ENCODE assay signal across 27 cellular contexts in genomic region chr14:60768602-60769001, GRCh38.
"Had no signal": no experiment of that assay in that cellular context is flagged by ENCODE, and none has a peak within 500 bp of the region (broad histone marks: within the 10 kb centered on the region; RNA-seq: fewer than 3 reads in every experiment).

No MANE protein-coding gene starts in this region.

- DNase-seq: activated CD4-positive, alpha-beta T cell treated with anti-CD3 and anti-CD28 coated beads for 48 hours; activated CD4-positive, alpha-beta T cell treated with anti-CD3 and anti-CD28 coated beads, Interleukin-2, amount 50 U/mL, for 48 hours; activated CD8-positive, alpha-beta memory T cell treated with anti-CD3 and anti-CD28 coated beads for 24 hours; activated effector memory CD4-positive, alpha-beta T cell treated with Interleukin-2 at 50 U/mL for 16 hours; activated naive CD4-positive, alpha-beta T cell treated with Interleukin-2 at 50 U/mL for 16 hours; activated naive CD8-positive, alpha-beta T cell treated with anti-CD3 and anti-CD28 coated beads, Interleukin-2, amount 10 ng/mL, durations not matched to agents 7 days and 5 days; gastrocnemius medialis; glutamatergic neuron; left ventricle myocardium inferior; pancreas; sigmoid colon; stimulated activated CD4-positive, alpha-beta T cell treated with anti-CD3 and anti-CD28 coated beads, Interleukin-1b, Interleukin-23, amount 100 ng/mL, for 48 hours; stimulated activated CD4-positive, alpha-beta T cell treated with anti-CD3 and anti-CD28 coated beads, Interleukin-4, amount 100 ng/mL, for 4 hours; stimulated activated CD8-positive, alpha-beta memory T cell treated with anti-CD3 and anti-CD28 coated beads, Interleukin-4, amount 100 ng/mL, for 48 hours; stimulated activated naive CD8-positive, alpha-beta T cell treated with anti-CD3 and anti-CD28 coated beads, Interleukin-15, amount 100 ng/mL, for 72 hours; substantia nigra; uterus had no signal

- H3K4me3 Mint-ChIP-seq: activated naive CD8-positive, alpha-beta T cell treated with anti-CD3 and anti-CD28 coated beads, Interleukin-2, amount 10 ng/mL, durations not matched to agents 7 days and 5 days; brain; nephron; stimulated activated memory B cell treated with anti-CD40 and anti-IgM and Interleukin-4, amounts not matched to agents 10 μg/mL and 1 μg/mL and 100 μg/mL, for 72 hours; stimulated activated naive CD8-positive, alpha-beta T cell treated with anti-CD3 and anti-CD28 coated beads, Interleukin-15, amount 100 ng/mL, for 72 hours; type B pancreatic cell had no signal

- H3K36me3 ChIP-seq: ascending aorta, esophagus muscularis mucosa, gastrocnemius medialis, left ventricle myocardium inferior, pancreas, prostate gland, sigmoid colon, uterus had no signal

- H3K27ac Mint-ChIP-seq: activated naive CD8-positive, alpha-beta T cell treated with anti-CD3 and anti-CD28 coated beads, Interleukin-2, amount 10 ng/mL, durations not matched to agents 7 days and 5 days; brain; nephron; stimulated activated memory B cell treated with anti-CD40 and anti-IgM and Interleukin-4, amounts not matched to agents 10 μg/mL and 1 μg/mL and 100 μg/mL, for 72 hours; stimulated activated naive CD8-positive, alpha-beta T cell treated with anti-CD3 and anti-CD28 coated beads, Interleukin-15, amount 100 ng/mL, for 72 hours; type B pancreatic cell had no signal

- H3K27me3 Mint-ChIP-seq: activated naive CD8-positive, alpha-beta T cell treated with anti-CD3 and anti-CD28 coated beads, Interleukin-2, amount 10 ng/mL, durations not matched to agents 7 days and 5 days; brain; stimulated activated memory B cell treated with anti-CD40 and anti-IgM and Interleukin-4, amounts not matched to agents 10 μg/mL and 1 μg/mL and 100 μg/mL, for 72 hours; stimulated activated naive CD8-positive, alpha-beta T cell treated with anti-CD3 and anti-CD28 coated beads, Interleukin-15, amount 100 ng/mL, for 72 hours; type B pancreatic cell had no signal

- H3K4me1 ChIP-seq: ascending aorta, esophagus muscularis mucosa, pancreas, prostate gland, sigmoid colon, uterus had no signal

- H3K9me3 Mint-ChIP-seq: brain; nephron; stimulated activated memory B cell treated with anti-CD40 and anti-IgM and Interleukin-4, amounts not matched to agents 10 μg/mL and 1 μg/mL and 100 μg/mL, for 72 hours; stimulated activated naive CD8-positive, alpha-beta T cell treated with anti-CD3 and anti-CD28 coated beads, Interleukin-15, amount 100 ng/mL, for 72 hours; type B pancreatic cell had no signal

- H3K9me3 ChIP-seq: ascending aorta, esophagus muscularis mucosa, gastrocnemius medialis, left ventricle myocardium inferior, pancreas, prostate gland, sigmoid colon, uterus had no signal

- H3K27ac ChIP-seq: ascending aorta, esophagus muscularis mucosa, gastrocnemius medialis, left ventricle myocardium inferior, pancreas, prostate gland, sigmoid colon, uterus, VCaP had no signal

- H3K4me3 ChIP-seq: ascending aorta, esophagus muscularis mucosa, gastrocnemius medialis, left ventricle myocardium inferior, lung, pancreas, prostate gland, sigmoid colon, smooth muscle cell, uterus had no signal

- ATAC-seq: gastrocnemius medialis; pancreas; stimulated activated memory B cell treated with anti-CD40 and anti-IgM and Interleukin-4, amounts not matched to agents 10 μg/mL and 1 μg/mL and 100 μg/mL, for 72 hours; stimulated activated naive CD8-positive, alpha-beta T cell treated with anti-CD3 and anti-CD28 coated beads, Interleukin-15, amount 100 ng/mL, for 72 hours had no signal

- H3K4me2 ChIP-seq: smooth muscle cell had no signal

- H3K27me3 ChIP-seq: ascending aorta, esophagus muscularis mucosa, gastrocnemius medialis, pancreas, sigmoid colon, uterus had no signal

- H3K4me1 Mint-ChIP-seq: nephron; stimulated activated naive CD8-positive, alpha-beta T cell treated with anti-CD3 and anti-CD28 coated beads, Interleukin-15, amount 100 ng/mL, for 72 hours had no signal
